Comparison of ENCODE assay signal across 8 cellular contexts in the genomic region with DNA sequence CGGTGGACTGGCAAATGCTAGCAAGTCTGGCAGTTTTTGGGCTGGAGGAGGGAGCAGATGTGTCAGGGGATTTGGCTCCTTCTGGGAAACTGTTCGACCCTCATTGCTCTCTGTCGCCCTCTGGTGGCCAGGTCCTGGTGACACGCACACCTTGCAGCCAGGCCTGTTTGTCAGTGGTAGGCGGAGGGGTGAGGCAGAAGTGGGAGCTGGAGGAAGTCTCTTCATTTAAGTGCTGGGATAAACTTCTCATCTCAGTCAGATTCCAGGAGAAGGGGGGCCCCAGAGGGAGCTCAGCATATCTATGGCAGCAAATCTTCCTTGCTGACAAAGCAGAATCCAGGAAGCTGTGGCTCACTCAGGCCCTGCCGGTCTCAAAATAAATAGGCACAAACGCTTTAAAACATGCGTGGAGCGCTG.
DNase-seq lines count a peak whose midpoint lies in the region; ATAC-seq lines count a peak whose summit lies in the region.

No MANE protein-coding gene starts in this region.

- no peak overlapping the region for H3K4me3 ChIP-seq in CD4-positive, alpha-beta memory T cell (ENCODE audit: low read length in 2 of 2)

- H3K4me1 ChIP-seq in CD4-positive, alpha-beta memory T cell (ENCODE audit: insufficient read depth, low read length), result no peaks in the 10 kb centered on the region

- peaks cover 0 to 2% (median 0%) of the 10 kb centered on the region in 8 donors for H3K9me3 Mint-ChIP-seq in CD4-positive, alpha-beta memory T cell
- H3K9me3 Mint-ChIP-seq in natural killer cell treated with Interleukin-12 subunit alpha and Interleukin-12 subunit beta and Interleukin-15 and Interleukin-18, amount 100 ng/mL, for 72 hours, result no peaks in the 10 kb centered on the region

- H3K4me1 Mint-ChIP-seq in CD4-positive, alpha-beta memory T cell, result peaks cover 0 to 2% (median 0%) of the 10 kb centered on the region in 4 donors
- H3K4me1 Mint-ChIP-seq in natural killer cell treated with Interleukin-12 subunit alpha and Interleukin-12 subunit beta and Interleukin-15 and Interleukin-18, amount 100 ng/mL, for 72 hours (ENCODE audit: low read depth in 2 of 2), result peaks cover 0 to 5% of the 10 kb centered on the region in 2 donors

- intact Hi-C loops in CD4-positive, alpha-beta memory T cell (cut with micrococcal nuclease), result loop anchor here (1.0 to 5.0 kb wide), 6 partner anchors 250 to 981 kb away; a partner anchor contains a TSS

- ATAC-seq in GM19452 (IDR thresholded peaks at IDR 0.05; ENCODE audit: unreplicated experiment), result peak; percentile 83
- peak; percentile 72 to 78 for ATAC-seq in natural killer cell treated with Interleukin-12 subunit alpha and Interleukin-12 subunit beta and Interleukin-15 and Interleukin-18, amount 100 ng/mL, for 72 hours

- peaks cover 3% of the 10 kb centered on the region for H3K27me3 ChIP-seq in CD4-positive, alpha-beta memory T cell (ENCODE audit: insufficient read depth, low read length)

- peak; percentile 58 to 67 (median 61) for DNase-seq in CD4-positive, alpha-beta memory T cell
- DNase-seq in HT1080 (ENCODE audit: low read depth) (peak; percentile 62), NOMO-1 treated with dmso at 0.1 percent for 144 hours (lab: John Stamatoyannopoulos, UW; ENCODE audit: unreplicated experiment) (peak; percentile 26), activated T-cell treated with anti-CD3 and anti-CD28 coated beads for 4 hours (peak; percentile 84), fibroblast of gingiva (ENCODE audit: low read depth) (peak; percentile 43)
- peak; percentile 83 for DNase-seq in natural killer cell treated with Interleukin-12 subunit alpha and Interleukin-12 subunit beta and Interleukin-15 and Interleukin-18, amount 100 ng/mL, for 72 hours (ENCODE audit: low spot score)
- DNase-seq in stimulated activated naive CD4-positive, alpha-beta T cell (lab: John Stamatoyannopoulos, UW), result peak; percentile 44 to 80 (median 67)

- H3K4me3 Mint-ChIP-seq in CD4-positive, alpha-beta memory T cell, result no peak overlapping the region
- no peak overlapping the region for H3K4me3 Mint-ChIP-seq in natural killer cell treated with Interleukin-12 subunit alpha and Interleukin-12 subunit beta and Interleukin-15 and Interleukin-18, amount 100 ng/mL, for 72 hours

- CTCF ChIA-PET in CD4-positive, alpha-beta memory T cell (lab: Charles Lee; ENCODE audit: partially characterized antibody), result interaction anchor here (0.6 to 7.6 kb wide), 34 partner anchors 8 to 1858 kb away, joined by 3 to 107 read pairs (median 4); no protein-coding TSS in a partner anchor

- H3K36me3 ChIP-seq in CD4-positive, alpha-beta memory T cell (ENCODE audit: insufficient read depth, low read length), result no peaks in the 10 kb centered on the region

- H3K36me3 Mint-ChIP-seq in CD4-positive, alpha-beta memory T cell, result no peaks in the 10 kb centered on the region
- H3K36me3 Mint-ChIP-seq in natural killer cell treated with Interleukin-12 subunit alpha and Interleukin-12 subunit beta and Interleukin-15 and Interleukin-18, amount 100 ng/mL, for 72 hours, result no peaks in the 10 kb centered on the region

- POLR2A ChIA-PET in CD4-positive, alpha-beta memory T cell (lab: Charles Lee; ENCODE audit: partially characterized antibody), result no interaction called here

- no peak overlapping the region for H3K27ac ChIP-seq in CD4-positive, alpha-beta memory T cell (ENCODE audit: low read depth, low read length)

- H3K9me3 ChIP-seq in CD4-positive, alpha-beta memory T cell (ENCODE audit: control insufficient read depth in 1 of 2, low read length in 2 of 2), result no peaks in the 10 kb centered on the region

- H3K27ac Mint-ChIP-seq in CD4-positive, alpha-beta memory T cell, result no peak overlapping the region
- H3K27ac Mint-ChIP-seq in natural killer cell treated with Interleukin-12 subunit alpha and Interleukin-12 subunit beta and Interleukin-15 and Interleukin-18, amount 100 ng/mL, for 72 hours, result no peak overlapping the region

- peaks cover 5 to 19% of the 10 kb centered on the region in 2 donors for H3K27me3 Mint-ChIP-seq in CD4-positive, alpha-beta memory T cell
- H3K27me3 Mint-ChIP-seq in natural killer cell treated with Interleukin-12 subunit alpha and Interleukin-12 subunit beta and Interleukin-15 and Interleukin-18, amount 100 ng/mL, for 72 hours, result peaks cover 22 to 40% of the 10 kb centered on the region in 2 donors

Comparison
In these comparisons a context has a peak if more than half of its experiments do, and no peak if none do; other contexts are left out.
1. DNase-seq: peak in every context shown above with its lines; median percentile 84 in activated T-cell treated with anti-CD3 and anti-CD28 coated beads for 4 hours; 83 in natural killer cell treated with Interleukin-12 subunit alpha and Interleukin-12 subunit beta and Interleukin-15 and Interleukin-18, amount 100 ng/mL, for 72 hours; 67 in stimulated activated naive CD4-positive, alpha-beta T cell; 62 in HT1080; 61 in CD4-positive, alpha-beta memory T cell; 43 in fibroblast of gingiva; 26 in NOMO-1 treated with dmso at 0.1 percent for 144 hours.